Comparison of ENCODE assay signal across 2 cellular contexts in genomic region chr6:68676094-68676493, GRCh38. TPM values are rescaled to one million over a fixed set of nuclear protein-coding genes. Genes with fewer than 3 reads are reported as not detected.
"Had no signal": no experiment of that assay in that cellular context is flagged by ENCODE, and none has a peak within 500 bp of the region (broad histone marks: within the 10 kb centered on the region; RNA-seq: fewer than 3 reads in every experiment).

No MANE protein-coding gene starts in this region.

RNA-seq across cellular contexts. Expression of gene ADGRB3, which starts 41.0 kb away (rescaled TPM):
- total RNA-seq: LHCN-M2, MCF 10A had no signal
